In genomic region chr5:37665272-37665671, GRCh38 we compare ENCODE assay signal across 15 cellular contexts.
DNase-seq lines count a peak whose midpoint lies in the region; ATAC-seq and TF ChIP-seq lines count a peak whose summit lies in the region.
"Had no signal": no experiment of that assay in that cellular context is flagged by ENCODE, and none has a peak within 500 bp of the region (broad histone marks: within the 10 kb centered on the region; RNA-seq: fewer than 3 reads in every experiment).

No MANE protein-coding gene starts in this region.

- DNase-seq in HT-29 (ENCODE audit: low spot score) = peak; percentile 45
- DNase-seq in SHP77 (lab: John Stamatoyannopoulos, UW) = peak; percentile 34 to 68
- DNase-seq in fibroblast of mammary gland (ENCODE audit: low read depth) = peak; percentile 30
- DNase-seq in LoVo (ENCODE audit: low spot score) = no peak
- DNase-seq in NCI-H2107 treated with DMSO at 0.1 percent for 48 hours (lab: John Stamatoyannopoulos, UW; ENCODE audit: unreplicated experiment) = no peak
- DNase-seq: activated B cell treated with CpG ODN at 0.5 μM for 24 hours, activated gamma-delta T cell treated with Interleukin-2 at 50 U/mL for 16 hours, DND-41, NCI-H526 treated with DMSO at 0.1 percent for 48 hours, T-helper 1 cell had no signal

- H3K4me1 ChIP-seq in rectal smooth muscle tissue (ENCODE audit: control insufficient read depth, insufficient read depth, low read length) = peaks cover 31% of the 10 kb centered on the region

- no peak for TF ChIP-seq CTCF in fibroblast of mammary gland (conservative IDR thresholded peaks at IDR 0.05; ENCODE audit: control insufficient read depth, insufficient read depth, low read depth, low read length)

- H3K4me3 ChIP-seq in fibroblast of mammary gland (ENCODE audit: control insufficient read depth, low read depth, low read length) = no peak overlapping the region
- no peak overlapping the region for H3K4me3 ChIP-seq in rectal smooth muscle tissue (ENCODE audit: low read length)
- H3K4me3 ChIP-seq: body of pancreas, ovary, Peyer's patch had no signal

- peak overlapping the region; percentile 56 for H3K27ac ChIP-seq in rectal smooth muscle tissue (ENCODE audit: low read depth, low read length)
- H3K27ac ChIP-seq: ovary had no signal

- no peak overlapping the region for H3K9ac ChIP-seq in rectal smooth muscle tissue (ENCODE audit: low read length)

- ATAC-seq in GM18502 (IDR thresholded peaks at IDR 0.05; ENCODE audit: poor library complexity, unreplicated experiment) = no peak

- H3K36me3 ChIP-seq in rectal smooth muscle tissue (ENCODE audit: control insufficient read depth, insufficient read depth, low read length) = no peaks in the 10 kb centered on the region
- H3K36me3 ChIP-seq: ovary, Peyer's patch had no signal

- no peaks in the 10 kb centered on the region for H3K27me3 ChIP-seq in rectal smooth muscle tissue (ENCODE audit: control insufficient read depth, insufficient read depth, low read length)
- H3K27me3 ChIP-seq: body of pancreas, ovary, Peyer's patch had no signal

Comparison
In these comparisons a context has a peak if more than half of its experiments do, and no peak if none do; other contexts are left out.
1. DNase-seq: peak in HT-29 (single experiment), SHP77 (2 of 2) and fibroblast of mammary gland (single experiment); none in LoVo (single experiment) and NCI-H2107 treated with DMSO at 0.1 percent for 48 hours (single experiment).